Comparison of ENCODE assay signal across 10 cellular contexts in the genomic region with DNA sequence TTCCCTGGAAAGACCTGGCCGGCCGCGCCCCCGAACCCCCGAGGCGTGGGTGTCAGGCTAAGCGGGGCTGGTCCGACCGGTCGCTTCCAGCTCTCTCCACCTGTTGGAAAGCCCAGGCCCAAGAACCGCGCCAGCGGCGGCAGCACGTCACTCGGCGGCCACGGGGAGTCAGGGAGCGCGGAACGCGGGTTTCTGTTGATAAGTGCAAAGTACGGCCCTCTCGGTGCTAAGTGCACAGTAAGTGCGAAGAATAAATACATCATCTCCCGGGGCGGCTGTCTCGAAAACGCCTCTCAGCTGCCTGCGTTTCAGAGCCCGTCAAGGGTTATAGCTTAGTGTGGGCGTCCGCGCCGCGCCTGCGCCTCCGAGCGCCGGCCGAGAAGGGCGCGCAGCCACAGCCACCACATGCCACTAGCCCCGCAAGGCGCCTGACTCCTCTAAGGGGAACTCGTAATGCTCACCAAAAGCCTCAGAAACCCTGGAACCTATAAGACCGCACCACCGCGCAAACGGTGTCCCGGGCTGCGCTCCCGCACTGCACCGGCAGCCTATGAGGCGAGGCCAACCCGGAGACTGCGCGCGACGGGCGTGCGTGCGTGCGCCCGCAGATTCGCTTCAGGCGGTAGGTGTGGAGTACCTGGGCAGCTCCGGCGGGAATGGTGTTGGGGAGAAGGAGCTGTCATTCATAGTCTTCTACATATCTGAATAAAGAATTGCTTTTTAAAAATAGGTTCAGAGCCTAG. TPM values are rescaled to one million over a fixed set of nuclear protein-coding genes. Genes with fewer than 3 reads are reported as not detected.
DNase-seq lines count a peak whose midpoint lies in the region; ATAC-seq and TF ChIP-seq lines count a peak whose summit lies in the region.
"Had no signal": no experiment of that assay in that cellular context is flagged by ENCODE, and none has a peak within 500 bp of the region (broad histone marks: within the 10 kb centered on the region; RNA-seq: fewer than 3 reads in every experiment).

No MANE protein-coding gene starts in this region.

- no peak overlapping the region for H3K27ac ChIP-seq in stomach

- H3K4me1 Mint-ChIP-seq in activated T-helper 2 cell treated with anti-CD3 and anti-CD28 coated beads, Interferon-gamma antibody, Interleukin-2, Interleukin-4, amounts not matched to agents 10 μg/mL and 5 μg/mL and 100 μg/mL, durations not matched to agents 14 hours and 24 hours and 36 hours (ENCODE audit: low read depth), result peaks cover 6% of the 10 kb centered on the region

- H3K36me3 Mint-ChIP-seq in activated T-helper 2 cell treated with anti-CD3 and anti-CD28 coated beads, Interferon-gamma antibody, Interleukin-2, Interleukin-4, amounts not matched to agents 10 μg/mL and 5 μg/mL and 100 μg/mL, durations not matched to agents 14 hours and 24 hours and 36 hours (ENCODE audit: low read depth), result no peaks in the 10 kb centered on the region
- H3K36me3 Mint-ChIP-seq: CD4-positive, CD25-positive, alpha-beta regulatory T cell had no signal

- peak overlapping the region; percentile 21 for H3K4me3 Mint-ChIP-seq in activated T-helper 2 cell treated with anti-CD3 and anti-CD28 coated beads, Interferon-gamma antibody, Interleukin-2, Interleukin-4, amounts not matched to agents 10 μg/mL and 5 μg/mL and 100 μg/mL, durations not matched to agents 14 hours and 24 hours and 36 hours (ENCODE audit: low read depth)

- intact Hi-C loops in activated T-helper 2 cell treated with anti-CD3 and anti-CD28 coated beads, Interferon-gamma antibody, Interleukin-2, Interleukin-4, amounts not matched to agents 10 μg/mL and 5 μg/mL and 100 μg/mL, durations not matched to agents 14 hours and 24 hours and 36 hours (cut with micrococcal nuclease), result loop anchor here (1.0 to 10.0 kb wide), 2 partner anchors 9 to 551 kb away; a partner anchor contains a TSS
- intact Hi-C loops in stomach (cut with DNase I; ENCODE audit: low total_unique reads), result no loop called here

- no peak overlapping the region for H3K27ac Mint-ChIP-seq in activated T-helper 2 cell treated with anti-CD3 and anti-CD28 coated beads, Interferon-gamma antibody, Interleukin-2, Interleukin-4, amounts not matched to agents 10 μg/mL and 5 μg/mL and 100 μg/mL, durations not matched to agents 14 hours and 24 hours and 36 hours
- H3K27ac Mint-ChIP-seq: CD4-positive, CD25-positive, alpha-beta regulatory T cell had no signal

- TF ChIP-seq POLR2A in stomach (IDR thresholded peaks at IDR 0.05), result no peak

- peaks cover 0 to 25% (median 4%) of the 10 kb centered on the region in 4 donors for H3K9me3 ChIP-seq in stomach

- no peak for TF ChIP-seq EP300 in stomach (IDR thresholded peaks at IDR 0.05)

- H3K27me3 ChIP-seq in stomach, result peaks cover 8 to 95% (median 61%) of the 10 kb centered on the region in 3 donors

- ATAC-seq in HG02571 (IDR thresholded peaks at IDR 0.05; ENCODE audit: unreplicated experiment), result no peak

- H3K36me3 ChIP-seq in stomach, result no peaks in the 10 kb centered on the region

- TF ChIP-seq CTCF in stomach (IDR thresholded peaks at IDR 0.05), result no peak

- 1 to 13% (median 4%) methylated on average over 23 to 69 of the region's 69 CpGs for WGBS in stomach, 5 donors

- peaks cover 67% of the 10 kb centered on the region for H3K27me3 Mint-ChIP-seq in activated T-helper 2 cell treated with anti-CD3 and anti-CD28 coated beads, Interferon-gamma antibody, Interleukin-2, Interleukin-4, amounts not matched to agents 10 μg/mL and 5 μg/mL and 100 μg/mL, durations not matched to agents 14 hours and 24 hours and 36 hours (ENCODE audit: low read depth)

- no peaks in the 10 kb centered on the region for H3K9me3 Mint-ChIP-seq in activated T-helper 2 cell treated with anti-CD3 and anti-CD28 coated beads, Interferon-gamma antibody, Interleukin-2, Interleukin-4, amounts not matched to agents 10 μg/mL and 5 μg/mL and 100 μg/mL, durations not matched to agents 14 hours and 24 hours and 36 hours

- peak overlapping the region; percentile 2 to 40 (median 32) for H3K4me3 ChIP-seq in stomach

- peak; percentile 21 for DNase-seq in activated CD4-positive, alpha-beta T cell treated with anti-CD3 and anti-CD28 coated beads for 48 hours
- no peak for DNase-seq in activated CD4-positive, alpha-beta T cell treated with anti-CD3 and anti-CD28 coated beads, Interleukin-2, amount 50 U/mL, for 4 hours
- DNase-seq in activated T-helper 2 cell treated with anti-CD3 and anti-CD28 coated beads, Interferon-gamma antibody, Interleukin-2, Interleukin-4, amounts not matched to agents 10 μg/mL and 5 μg/mL and 100 μg/mL, durations not matched to agents 14 hours and 24 hours and 36 hours (ENCODE audit: low spot score), result no peak
- peak; percentile 33 for DNase-seq in iPS-NIHi7 (ENCODE audit: extremely low spot score)
- DNase-seq in stomach, result no peak
- no peak for DNase-seq in SIG-M5 (lab: John Stamatoyannopoulos, UW)
- DNase-seq in dedifferentiated amniotic fluid mesenchymal stem cell (ENCODE audit: extremely low spot score), result no peak
- DNase-seq: CD4-positive, CD25-positive, alpha-beta regulatory T cell; stimulated activated CD4-positive, alpha-beta T cell treated with anti-CD3 and anti-CD28 coated beads, Interleukin-2, amount 100 ng/mL, for 48 hours had no signal

- H3K4me1 ChIP-seq in stomach, result peaks cover 0 to 29% (median 15%) of the 10 kb centered on the region in 4 donors

RNA-seq across cellular contexts. Expression of a gene that starts 9.2 kb away (rescaled TPM):
- total RNA-seq in activated T-helper 2 cell treated with anti-CD3 and anti-CD28 coated beads, Interferon-gamma antibody, Interleukin-2, Interleukin-4, amounts not matched to agents 10 μg/mL and 5 μg/mL and 100 μg/mL, durations not matched to agents 14 hours and 24 hours and 36 hours, result not detected in 2 replicates
- total RNA-seq in stomach, result 1 to 10 TPM in 2 of 5 donors, not detected in 3; 1.0 to 4.6 TPM
- under 1 TPM in 2 of 3 donors, not detected in 1; 0.12 to 0.53 TPM for polyA plus RNA-seq in stomach
- total RNA-seq: CD4-positive, CD25-positive, alpha-beta regulatory T cell had no signal
- polyA plus RNA-seq: CD4-positive, CD25-positive, alpha-beta regulatory T cell had no signal

Comparison
In these comparisons a context has a peak if more than half of its experiments do, and no peak if none do; other contexts are left out.
1. DNase-seq: peak in activated CD4-positive, alpha-beta T cell treated with anti-CD3 and anti-CD28 coated beads for 48 hours (single experiment) and iPS-NIHi7 (single experiment); none in activated CD4-positive, alpha-beta T cell treated with anti-CD3 and anti-CD28 coated beads, Interleukin-2, amount 50 U/mL, for 4 hours (0 of 2), activated T-helper 2 cell treated with anti-CD3 and anti-CD28 coated beads, Interferon-gamma antibody, Interleukin-2, Interleukin-4, amounts not matched to agents 10 μg/mL and 5 μg/mL and 100 μg/mL, durations not matched to agents 14 hours and 24 hours and 36 hours (single experiment), stomach (single experiment), SIG-M5 (single experiment) and dedifferentiated amniotic fluid mesenchymal stem cell (single experiment).